Comparison of ENCODE assay signal across 8 cellular contexts in genomic region chr1:235128453-235129328, GRCh38. TPM values are rescaled to one million over a fixed set of nuclear protein-coding genes. Genes with fewer than 3 reads are reported as not detected.
A peak's percentile ranks its signal among the peaks of the same experiment; 100 is the strongest.
DNase-seq lines count a peak whose midpoint lies in the region; ATAC-seq and TF ChIP-seq lines count a peak whose summit lies in the region.

Gene TOMM20, minus strand, starts transcription at chr1:235128837. Its CDS starts 122 bp downstream, at chr1:235128715.

- H3K9ac ChIP-seq in IMR-90 (ENCODE audit: low read depth, low read length), result peak within 1 kb of the TSS; percentile 88

- peak within 1 kb of the TSS; percentile 96 for H2AK9ac ChIP-seq in IMR-90 (replicated peaks; ENCODE audit: low read depth, low read length, poor library complexity)

- 0% methylated on average over 52 of the region's 67 CpGs; no CpG with 5 or more reads in 1 of the 2 experiments for WGBS in IMR-90 (ENCODE audit: extremely low coverage in 2 of 2, insufficient read length in 1 of 2), 2 experiments

- peak within 1 kb of the TSS; percentile 91 for H3K4ac ChIP-seq in IMR-90 (ENCODE audit: low read depth, low read length)

- H3K27ac ChIP-seq in IMR-90 (ENCODE audit: insufficient read depth, low read length), result peak within 1 kb of the TSS; percentile 87
- H3K27ac ChIP-seq in epithelial cell of prostate, result peak within 1 kb of the TSS; percentile 70

- H2AFZ ChIP-seq in IMR-90 (replicated peaks; ENCODE audit: low read length, poor library complexity), result peak within 1 kb of the TSS; percentile 97

- peak within 1 kb of the TSS; percentile 74 for H3K18ac ChIP-seq in IMR-90 (ENCODE audit: low read depth, low read length)

- peak within 1 kb of the TSS; percentile 75 to 98 for H4K8ac ChIP-seq in IMR-90 (ENCODE audit: low read depth in 2 of 2, low read length in 2 of 2)

- peak within 1 kb of the TSS; percentile 97 for H4K5ac ChIP-seq in IMR-90 (ENCODE audit: low read depth, low read length)

- H2BK15ac ChIP-seq in IMR-90 (ENCODE audit: low read depth, low read length), result peak within 1 kb of the TSS; percentile 69; the same call in 1 of the 3 replicates

- H3K23ac ChIP-seq in IMR-90 (ENCODE audit: low read depth, low read length), result peak within 1 kb of the TSS; percentile 87

- H3K4me3 ChIP-seq in IMR-90 (ENCODE audit: insufficient read depth, low read depth, low read length), result peak within 1 kb of the TSS; percentile 73

- H2BK20ac ChIP-seq in IMR-90 (ENCODE audit: low read depth, low read length), result 0 out of 2 replicates have a peak within 1 kb of the TSS, but pooled peaks have one; percentile 53

- intact Hi-C loops in IMR-90 (cut with micrococcal nuclease), result no loop called here

- peaks cover 43% of the 10 kb centered on the region for H4K20me1 ChIP-seq in IMR-90 (ENCODE audit: insufficient read depth, low read length)

- H3K27me3 ChIP-seq in IMR-90 (ENCODE audit: control insufficient read depth, insufficient read depth, low read length), result no peaks in the 10 kb centered on the region

- DNase-seq in DMS 273 treated with DMSO at 0.1 percent for 48 hours (lab: John Stamatoyannopoulos, UW), result peak; percentile 97
- DNase-seq in IMR-90, result peak; percentile 99
- peak; percentile 99 for DNase-seq in OCI-M1 (lab: John Stamatoyannopoulos, UW)
- DNase-seq in activated T-cell treated with anti-CD3 and anti-CD28 coated beads for 24 hours (ENCODE audit: low read depth), result peak; percentile 94
- peak; percentile 80 for DNase-seq in epithelial cell of prostate (ENCODE audit: low read depth, low spot score)
- DNase-seq in mucosa of gallbladder (ENCODE audit: low spot score), result peak; percentile 97
- DNase-seq in stimulated activated CD8-positive, alpha-beta memory T cell treated with anti-CD3 and anti-CD28 coated beads, Interleukin-4, amount 100 ng/mL, for 4 hours (ENCODE audit: low read depth in 2 of 2, low spot score in 1 of 2), result peak; percentile 86 to 87

- in situ Hi-C loops in IMR-90 (cut with MboI; ENCODE audit: low sequenced_read_pairs), result no loop called here

- 0 out of 2 replicates have a peak, but pooled peaks cover 1% of the 10 kb centered on the region for H3K4me1 ChIP-seq in IMR-90 (ENCODE audit: control insufficient read depth, insufficient read depth, low read length)

- peak within 1 kb of the TSS; percentile 97 for H3K14ac ChIP-seq in IMR-90 (replicated peaks; ENCODE audit: low read depth, low read length)

- no peak for TF ChIP-seq CTCF in IMR-90 (conservative IDR thresholded peaks at IDR 0.05; ENCODE audit: low read depth, low read length)

- dilution Hi-C loops in IMR-90 (cut with HindIII; ENCODE audit: low sequenced_read_pairs, unreplicated experiment), result no loop called here

- H2BK5ac ChIP-seq in IMR-90 (ENCODE audit: low read depth, low read length, poor library complexity, severe bottlenecking), result peak within 1 kb of the TSS; percentile 93

- peak within 1 kb of the TSS; percentile 76 for H2AK5ac ChIP-seq in IMR-90 (ENCODE audit: low read depth, low read length)

- no TSS peak for BruUV-seq in IMR-90 (replicated peaks; lab: Mats Ljungman, UMichigan)

- H3K79me1 ChIP-seq in IMR-90 (ENCODE audit: low read depth in 1 of 2, low read length in 2 of 2), result peaks cover 0 to 10% of the 10 kb centered on the region in 2 experiments; a peak in 2 of 4 replicates

- no peak for TF ChIP-seq RAD21 in IMR-90 (IDR thresholded peaks at IDR 0.05; ENCODE audit: low read length)

- H4K91ac ChIP-seq in IMR-90 (ENCODE audit: insufficient read depth, low read depth, low read length), result peak within 1 kb of the TSS; percentile 89

- POLR2A ChIA-PET in IMR-90 (lab: Charles Lee; ENCODE audit: unreplicated experiment), result interaction anchor here (0.5 to 0.7 kb wide), 2 partner anchors 507 to 1450 kb away, joined by 3 to 4 read pairs; no protein-coding TSS in a partner anchor

- peak within 1 kb of the TSS; percentile 99 for H3K4me2 ChIP-seq in IMR-90 (ENCODE audit: low read depth, low read length)

- H3K9me1 ChIP-seq in IMR-90 (ENCODE audit: insufficient read depth, low read length), result no peaks in the 10 kb centered on the region; the same call in 1 of the 2 replicates

- H3K56ac ChIP-seq in IMR-90 (ENCODE audit: extremely low read depth, insufficient read depth, low read length), result peak within 1 kb of the TSS; percentile 78

- H3K36me3 ChIP-seq in IMR-90 (ENCODE audit: control insufficient read depth, insufficient read depth, low read length), result peaks cover 9% of the 10 kb centered on the region

- ATAC-seq in GM21528 (IDR thresholded peaks at IDR 0.05; ENCODE audit: low FRiP score, unreplicated experiment) (peak; percentile 87), IMR-90 (ENCODE audit: low read depth) (peak; percentile 99)

- CTCF ChIA-PET in IMR-90 (lab: Yijun Ruan, JAX), result no interaction called here

- no peaks in the 10 kb centered on the region for H3K9me3 ChIP-seq in IMR-90 (ENCODE audit: control insufficient read depth, insufficient read depth, low read length)

- TF ChIP-seq POLR2A in IMR-90 (IDR thresholded peaks at IDR 0.05; ENCODE audit: low read depth, low read length), result peak; percentile 93

- H2BK120ac ChIP-seq in IMR-90 (ENCODE audit: low read depth, low read length), result peak within 1 kb of the TSS; percentile 50

TF ChIP-seq in IMR-90, 13 proteins besides CTCF, POLR2A, EP300 and RAD21:
- TF ChIP-seq CEBPB (IDR thresholded peaks at IDR 0.05; ENCODE audit: low read depth, low read length), result peak; percentile 28; the same call in 1 of the 2 replicates
- peak; percentile 99 for TF ChIP-seq BHLHE40 (IDR thresholded peaks at IDR 0.05; ENCODE audit: low read depth, low read length)
- TF ChIP-seq USF2 (IDR thresholded peaks at IDR 0.05; ENCODE audit: low read depth, low read length), result peak; percentile 94
- 0 out of 2 replicates have a peak, but pooled peaks have one; percentile 43 for TF ChIP-seq MAZ (IDR thresholded peaks at IDR 0.05; ENCODE audit: borderline replicate concordance, low read depth, low read length)
- no peak for TF ChIP-seq RFX5 (IDR thresholded peaks at IDR 0.05; ENCODE audit: low read depth, low read length)
- peak; percentile 46; the same call in 1 of the 2 replicates for TF ChIP-seq ELK1 (IDR thresholded peaks at IDR 0.05; ENCODE audit: borderline replicate concordance, low read depth, low read length)
- TF ChIP-seq RCOR1 (IDR thresholded peaks at IDR 0.05; ENCODE audit: insufficient replicate concordance, low read length), result no peak
- TF ChIP-seq FOS (IDR thresholded peaks at IDR 0.05; ENCODE audit: low read depth, low read length), result no peak
- TF ChIP-seq SMC3 (IDR thresholded peaks at IDR 0.05; ENCODE audit: low read depth, low read length), result no peak
- peak; percentile 74; the same call in 1 of the 2 replicates for TF ChIP-seq CHD1 (IDR thresholded peaks at IDR 0.05; ENCODE audit: low read depth, low read length)
- TF ChIP-seq MXI1 (IDR thresholded peaks at IDR 0.05; ENCODE audit: borderline replicate concordance, low read depth, low read length), result peak; percentile 95
- TF ChIP-seq MAFK (IDR thresholded peaks at IDR 0.05; ENCODE audit: low read depth, low read length), result 0 out of 2 replicates have a peak, but pooled peaks have one; percentile 14
- no peak for TF ChIP-seq NFE2L2 (IDR thresholded peaks at IDR 0.05; ENCODE audit: low read depth, low read length)
TF ChIP-seq in IMR-90: peak in this region for 8.

RNA-seq across cellular contexts. Expression of gene TOMM20, which starts in this region (rescaled TPM):
- total RNA-seq in IMR-90 (2012; rRNA removed) (75.3 and 135 TPM in 2 replicates), mucosa of gallbladder (70.3 TPM)
- 70.5 and 84.4 TPM in 2 replicates for polyA plus RNA-seq in IMR-90 (2012; rRNA removed)
- 21.2 and 21.9 TPM in 2 replicates for polyA plus RNA-seq in IMR-90 (2012; cell fraction: cytosol; rRNA removed)
- polyA plus RNA-seq in IMR-90 (2012; cell fraction: nucleus; rRNA removed; ENCODE audit: low replicate concordance), result 5.2 and 27.0 TPM in 2 replicates

Comparison
In these comparisons a context has a peak if more than half of its experiments do, and no peak if none do; other contexts are left out.
1. Peak in every context shown above with its lines: DNase-seq, ATAC-seq, H3K4me3 ChIP-seq and H3K27ac ChIP-seq.